In genomic region chr17:16989230-16989952, GRCh38 we compare ENCODE assay signal across 12 cellular contexts. TPM values are rescaled to one million over a fixed set of nuclear protein-coding genes. Genes with fewer than 3 reads are reported as not detected.
DNase-seq lines count a peak whose midpoint lies in the region; ATAC-seq and TF ChIP-seq lines count a peak whose summit lies in the region.
"Had no signal": no experiment of that assay in that cellular context is flagged by ENCODE, and none has a peak within 500 bp of the region (broad histone marks: within the 10 kb centered on the region; RNA-seq: fewer than 3 reads in every experiment).

No MANE protein-coding gene starts in this region.

- POLR2A ChIA-PET in activated CD8-positive, alpha-beta T cell treated with anti-CD3 and anti-CD28 coated beads for 36 hours (lab: Charles Lee) = interaction anchor here (0.9 kb wide), 1 partner anchor 10 kb away, joined by 4 read pairs; no protein-coding TSS in a partner anchor

- peak overlapping the region; percentile 93 for H3K27ac Mint-ChIP-seq in activated CD8-positive, alpha-beta T cell treated with anti-CD3 and anti-CD28 coated beads for 36 hours

- no peaks in the 10 kb centered on the region for H3K27me3 ChIP-seq in upper lobe of left lung

- intact Hi-C loops in activated CD8-positive, alpha-beta T cell treated with anti-CD3 and anti-CD28 coated beads for 36 hours (cut with micrococcal nuclease) = loop anchor here (10.0 kb wide), 1 partner anchor 65 kb away; no protein-coding TSS in a partner anchor

- H3K4me3 ChIP-seq in upper lobe of left lung = no peak overlapping the region

- H3K9me3 Mint-ChIP-seq in activated CD8-positive, alpha-beta T cell treated with anti-CD3 and anti-CD28 coated beads for 36 hours = no peaks in the 10 kb centered on the region

- H3K36me3 Mint-ChIP-seq in activated CD8-positive, alpha-beta T cell treated with anti-CD3 and anti-CD28 coated beads for 36 hours (ENCODE audit: low read depth) = no peaks in the 10 kb centered on the region

- TF ChIP-seq POLR2A in upper lobe of left lung (IDR thresholded peaks at IDR 0.05) = no peak

- ATAC-seq in HG03025 (IDR thresholded peaks at IDR 0.05; ENCODE audit: low FRiP score, unreplicated experiment) = peak; percentile 34
- ATAC-seq in activated CD8-positive, alpha-beta T cell treated with anti-CD3 and anti-CD28 coated beads for 36 hours = peak; percentile 9
- peak in 1 of 2 donors; percentile 8 for ATAC-seq in upper lobe of left lung (ENCODE audit: low FRiP score in 2 of 2)
- ATAC-seq in HG03457 (IDR thresholded peaks at IDR 0.05; ENCODE audit: unreplicated experiment) = no peak

- peak overlapping the region; percentile 2 for H3K4me3 Mint-ChIP-seq in activated CD8-positive, alpha-beta T cell treated with anti-CD3 and anti-CD28 coated beads for 36 hours

- peaks cover 0 to 14% (median 8%) of the 10 kb centered on the region in 4 donors for H3K4me1 ChIP-seq in upper lobe of left lung

- CTCF ChIA-PET in activated CD8-positive, alpha-beta T cell treated with anti-CD3 and anti-CD28 coated beads for 36 hours (lab: Charles Lee) = interaction anchor here (1.0 to 1.6 kb wide), 4 partner anchors 12 to 134 kb away, joined by 3 to 5 read pairs (median 3); no protein-coding TSS in a partner anchor

- H3K9me3 ChIP-seq in upper lobe of left lung = no peaks in the 10 kb centered on the region

- no peak for TF ChIP-seq EP300 in upper lobe of left lung (IDR thresholded peaks at IDR 0.05)

- peaks cover 30% of the 10 kb centered on the region for H3K4me1 Mint-ChIP-seq in activated CD8-positive, alpha-beta T cell treated with anti-CD3 and anti-CD28 coated beads for 36 hours (ENCODE audit: low read depth)

- TF ChIP-seq CTCF in activated CD8-positive, alpha-beta T cell treated with anti-CD3 and anti-CD28 coated beads for 36 hours (IDR thresholded peaks at IDR 0.05) = no peak
- no peak for TF ChIP-seq CTCF in upper lobe of left lung (IDR thresholded peaks at IDR 0.05)

- no peaks in the 10 kb centered on the region for H3K36me3 ChIP-seq in upper lobe of left lung

- DNase-seq in stimulated activated CD4-positive, alpha-beta T cell treated with anti-CD3 and anti-CD28 coated beads, Interleukin-4, amount 100 ng/mL, for 24 hours = peak; percentile 15
- no peak for DNase-seq in stimulated activated CD4-positive, alpha-beta T cell treated with anti-CD3 and anti-CD28 coated beads, Interleukin-4, amount 100 ng/mL, for 1 hour
- peak; percentile 15 for DNase-seq in activated CD8-positive, alpha-beta T cell treated with anti-CD3 and anti-CD28 coated beads for 36 hours
- DNase-seq in upper lobe of left lung (no peak), NCI-H748 treated with DMSO at 0.1 percent for 48 hours (lab: John Stamatoyannopoulos, UW) (no peak), HT-29 (ENCODE audit: low spot score) (no peak)
- DNase-seq: aorta, DMS153, left cardiac atrium, NCI-H2081 had no signal

- H3K27ac ChIP-seq in upper lobe of left lung = peak overlapping the region in 3 of 4 donors; percentile 10 to 71 (median 11)

- no peaks in the 10 kb centered on the region for H3K27me3 Mint-ChIP-seq in activated CD8-positive, alpha-beta T cell treated with anti-CD3 and anti-CD28 coated beads for 36 hours

- 63 to 72% methylated on average over 12 of the region's 12 CpGs for WGBS in upper lobe of left lung, 2 donors

RNA-seq across cellular contexts. Expression of gene TNFRSF13B, which starts 17.5 kb away (rescaled TPM):
- not detected for total RNA-seq in activated CD8-positive, alpha-beta T cell treated with anti-CD3 and anti-CD28 coated beads for 36 hours
- total RNA-seq in upper lobe of left lung = 1 to 10 TPM in 4 of 6 donors, under 1 TPM in 1, not detected in 1; 0.57 to 6.3 (median 2.1) TPM
- not detected in 2 replicates for total RNA-seq in HT-29 (2014; rRNA removed; shearing (Covaris generic))
- total RNA-seq: aorta, left cardiac atrium had no signal

RNA-seq across cellular contexts. Expression of gene MPRIP, which starts 52.9 kb away (rescaled TPM):
- total RNA-seq in activated CD8-positive, alpha-beta T cell treated with anti-CD3 and anti-CD28 coated beads for 36 hours = 100 to 1,000 TPM; 132 to 135 TPM
- total RNA-seq in upper lobe of left lung = 100 to 1,000 TPM; 201 to 380 (median 285) TPM
- total RNA-seq in HT-29 (2014; rRNA removed; shearing (Covaris generic)) = 147 and 162 TPM in 2 replicates

Comparison
In these comparisons a context has a peak if more than half of its experiments do, and no peak if none do; other contexts are left out.
1. DNase-seq: peak in stimulated activated CD4-positive, alpha-beta T cell treated with anti-CD3 and anti-CD28 coated beads, Interleukin-4, amount 100 ng/mL, for 24 hours (single experiment) and activated CD8-positive, alpha-beta T cell treated with anti-CD3 and anti-CD28 coated beads for 36 hours (single experiment); none in stimulated activated CD4-positive, alpha-beta T cell treated with anti-CD3 and anti-CD28 coated beads, Interleukin-4, amount 100 ng/mL, for 1 hour (single experiment), upper lobe of left lung (0 of 2), NCI-H748 treated with DMSO at 0.1 percent for 48 hours (single experiment) and HT-29 (single experiment).